Comparison of ENCODE assay signal across 8 cellular contexts in the genomic region with DNA sequence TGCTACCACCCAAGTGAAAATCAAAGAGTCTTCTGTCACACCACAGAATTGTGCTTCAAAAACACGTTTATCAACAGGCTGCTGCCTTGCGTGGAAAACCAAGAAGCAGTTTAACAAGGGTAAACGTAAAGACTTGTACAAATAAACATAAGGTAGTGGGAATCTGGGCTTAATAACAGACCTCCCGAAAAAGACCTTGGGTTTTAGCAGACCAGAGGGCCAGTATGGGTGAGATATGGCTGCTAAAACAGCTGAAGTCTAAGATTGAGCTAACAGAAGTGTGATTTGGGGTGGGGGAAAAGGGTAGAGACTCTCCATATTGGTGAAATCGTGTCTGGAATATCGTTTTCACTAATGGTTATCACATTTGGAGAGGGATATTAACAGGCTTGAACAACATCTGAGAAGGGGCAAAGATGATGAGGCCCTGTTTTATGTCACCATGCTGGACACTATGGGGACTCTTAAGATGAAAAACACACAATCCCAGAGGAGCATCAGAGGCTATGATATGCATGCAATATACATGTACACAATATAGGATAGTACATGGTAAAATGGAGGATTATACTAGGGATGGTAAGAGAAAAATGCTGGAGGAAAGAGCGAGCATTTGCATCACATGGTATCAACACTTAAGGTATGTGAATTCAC. TPM values are rescaled to one million over a fixed set of nuclear protein-coding genes. Genes with fewer than 3 reads are reported as not detected.
DNase-seq lines count a peak whose midpoint lies in the region; ATAC-seq and TF ChIP-seq lines count a peak whose summit lies in the region.

No MANE protein-coding gene starts in this region.

- no peaks in the 10 kb centered on the region for H3K27me3 Mint-ChIP-seq in CD4-positive, alpha-beta memory T cell
- no peaks in the 10 kb centered on the region for H3K27me3 Mint-ChIP-seq in osteocyte (ENCODE audit: unreplicated experiment)

- peaks cover 43 to 69% (median 55%) of the 10 kb centered on the region in 4 donors for H3K4me1 Mint-ChIP-seq in CD4-positive, alpha-beta memory T cell
- H3K4me1 Mint-ChIP-seq in osteocyte (ENCODE audit: unreplicated experiment) = peaks cover 38% of the 10 kb centered on the region

- peaks cover 12 to 26% of the 10 kb centered on the region in 2 donors for H3K36me3 Mint-ChIP-seq in CD4-positive, alpha-beta memory T cell
- H3K36me3 Mint-ChIP-seq in osteocyte (ENCODE audit: unreplicated experiment) = peaks cover 19% of the 10 kb centered on the region

- CTCF ChIA-PET in CD4-positive, alpha-beta memory T cell (lab: Charles Lee; ENCODE audit: partially characterized antibody) = interaction anchor here (1.8 to 1.9 kb wide), 2 partner anchors 32 to 54 kb away, joined by 4 to 7 read pairs; no protein-coding TSS in a partner anchor
- CTCF ChIA-PET in OCI-LY7 (lab: Charles Lee; ENCODE audit: unreplicated experiment) (no interaction called here), GM10248 (lab: Yijun Ruan, JAX) (interaction anchor here (1.2 to 5.7 kb wide), 6 partner anchors 9 to 42 kb away, joined by 3 to 35 read pairs (median 4); a partner anchor contains a TSS)

- H4K20me1 ChIP-seq in OCI-LY7 (ENCODE audit: insufficient read depth, low read length) = no peaks in the 10 kb centered on the region

- H3K4me3 Mint-ChIP-seq in CD4-positive, alpha-beta memory T cell = peak overlapping the region; percentile 75 to 97 (median 86)
- peak overlapping the region; percentile 83 for H3K4me3 Mint-ChIP-seq in osteocyte (ENCODE audit: unreplicated experiment)

- peaks cover 54% of the 10 kb centered on the region for H3K4me1 ChIP-seq in CD4-positive, alpha-beta memory T cell (ENCODE audit: insufficient read depth, low read length)
- H3K4me1 ChIP-seq in OCI-LY7 (ENCODE audit: insufficient read depth, low read length, poor library complexity, severe bottlenecking) = peaks cover 32% of the 10 kb centered on the region

- POLR2A ChIA-PET in CD4-positive, alpha-beta memory T cell (lab: Charles Lee; ENCODE audit: partially characterized antibody) = interaction anchor here (1.1 to 3.3 kb wide), 12 partner anchors 12 to 174 kb away, joined by 3 to 84 read pairs (median 11); a partner anchor contains a TSS
- POLR2A ChIA-PET in OCI-LY7 (lab: Charles Lee) = interaction anchor here (0.6 to 1.4 kb wide), 5 partner anchors 8 to 103 kb away, joined by 3 to 8 read pairs (median 4); a partner anchor contains a TSS
- POLR2A ChIA-PET in GM10248 (lab: Yijun Ruan, JAX) = interaction anchor here (1.0 kb wide), 1 partner anchor 8 kb away, joined by 3 read pairs; no protein-coding TSS in a partner anchor

- no peaks in the 10 kb centered on the region for H3K9me2 ChIP-seq in OCI-LY7 (ENCODE audit: insufficient read depth, low read length)

- intact Hi-C loops in CD4-positive, alpha-beta memory T cell (cut with micrococcal nuclease) = loop anchor here (1.0 to 2.0 kb wide), 3 partner anchors 24 to 39 kb away; a partner anchor contains a TSS
- intact Hi-C loops in OCI-LY7 (cut with micrococcal nuclease; ENCODE audit: unreplicated experiment) = loop anchor here (2.0 to 10.0 kb wide), 3 partner anchors 25 to 281 kb away; a partner anchor contains a TSS

- H3K27ac ChIP-seq in CD4-positive, alpha-beta memory T cell (ENCODE audit: low read depth, low read length) = peak overlapping the region; percentile 86
- no peak overlapping the region for H3K27ac ChIP-seq in OCI-LY7 (ENCODE audit: low read depth, low read length, poor library complexity, severe bottlenecking)

- H3K79me2 ChIP-seq in OCI-LY7 (ENCODE audit: insufficient read depth, low read depth, low read length) = no peaks in the 10 kb centered on the region

- peaks cover 3% of the 10 kb centered on the region for H3K36me3 ChIP-seq in CD4-positive, alpha-beta memory T cell (ENCODE audit: insufficient read depth, low read length)
- peaks cover 16% of the 10 kb centered on the region for H3K36me3 ChIP-seq in OCI-LY7 (ENCODE audit: insufficient read depth, low read length)

- peak overlapping the region; percentile 85 for H2AFZ ChIP-seq in OCI-LY7 (ENCODE audit: low read length)

- TF ChIP-seq CTCF in OCI-LY7 (conservative IDR thresholded peaks at IDR 0.05; ENCODE audit: low read length) = no peak
- no peak for TF ChIP-seq CTCF in epithelial cell of esophagus (IDR thresholded peaks at IDR 0.05; ENCODE audit: insufficient read depth, low read depth, low read length, missing control alignments)
- TF ChIP-seq CTCF in osteocyte (IDR thresholded peaks at IDR 0.05) = no peak
- no peak for TF ChIP-seq CTCF in GM10248 (IDR thresholded peaks at IDR 0.05; ENCODE audit: control extremely low read depth, extremely low read depth, low read depth, missing control alignments)

- H3K27ac Mint-ChIP-seq in CD4-positive, alpha-beta memory T cell = peak overlapping the region; percentile 22 to 89 (median 87)
- peak overlapping the region; percentile 91 for H3K27ac Mint-ChIP-seq in osteocyte (ENCODE audit: unreplicated experiment)

- no TSS peak for BruUV-seq in OCI-LY7 (replicated peaks; lab: Mats Ljungman, UMichigan)

- DNase-seq in CD4-positive, alpha-beta memory T cell = no peak
- DNase-seq in OCI-LY7 (ENCODE audit: low spot score) (no peak), epithelial cell of esophagus (ENCODE audit: low read depth) (no peak), osteocyte (ENCODE audit: extremely low spot score, unreplicated experiment) (no peak), GM10248 (ENCODE audit: extremely low spot score) (no peak), GM19238 (ENCODE audit: insufficient read length, low spot score) (no peak)

- H3K9me3 ChIP-seq in CD4-positive, alpha-beta memory T cell (ENCODE audit: control insufficient read depth in 1 of 2, low read length in 2 of 2) = no peaks in the 10 kb centered on the region
- H3K9me3 ChIP-seq in OCI-LY7 (ENCODE audit: low read length) = no peaks in the 10 kb centered on the region

- peak overlapping the region; percentile 98 for H3K4me2 ChIP-seq in OCI-LY7 (ENCODE audit: low read length)

- ATAC-seq in GM18870 (IDR thresholded peaks at IDR 0.05; ENCODE audit: unreplicated experiment) = no peak
- ATAC-seq in HG03108 (IDR thresholded peaks at IDR 0.05; ENCODE audit: unreplicated experiment) = no peak

- no peaks in the 10 kb centered on the region for H3K9me3 Mint-ChIP-seq in CD4-positive, alpha-beta memory T cell
- H3K9me3 Mint-ChIP-seq in osteocyte (ENCODE audit: unreplicated experiment) = no peaks in the 10 kb centered on the region

- H3K4me3 ChIP-seq in CD4-positive, alpha-beta memory T cell (ENCODE audit: low read length in 2 of 2) = peak overlapping the region; percentile 70 to 82
- H3K4me3 ChIP-seq in OCI-LY7 (ENCODE audit: low read depth, low read length, poor library complexity, severe bottlenecking) (peak overlapping the region; percentile 82), epithelial cell of esophagus (ENCODE audit: low read length) (peak overlapping the region; percentile 92)

- H3K27me3 ChIP-seq in CD4-positive, alpha-beta memory T cell (ENCODE audit: insufficient read depth, low read length) = no peaks in the 10 kb centered on the region

RNA-seq across cellular contexts. Expression of a gene that starts 1.4 kb away (rescaled TPM):
- 10 to 100 TPM; 90.6 to 96.1 TPM for total RNA-seq in CD4-positive, alpha-beta memory T cell
- 10 to 100 TPM; 21.8 to 43.6 TPM for polyA plus RNA-seq in CD4-positive, alpha-beta memory T cell
- 24.4 and 28.2 TPM in 2 replicates for total RNA-seq in OCI-LY7 (2014; rRNA removed; shearing (Covaris generic))
- total RNA-seq in OCI-LY7 (2022) = 30.4 and 32.4 TPM in 2 replicates
- total RNA-seq in osteocyte = 85.1 and 87.4 TPM in 2 replicates

RNA-seq across cellular contexts. Expression of a gene that starts 31.1 kb away (rescaled TPM):
- 1 to 10 TPM; 6.1 to 6.7 TPM for total RNA-seq in CD4-positive, alpha-beta memory T cell
- 10 to 100 TPM; 18.2 to 26.4 TPM for polyA plus RNA-seq in CD4-positive, alpha-beta memory T cell
- 23.1 and 34.9 TPM in 2 replicates for total RNA-seq in OCI-LY7 (2014; rRNA removed; shearing (Covaris generic))
- total RNA-seq in OCI-LY7 (2022) (43.3 and 46.2 TPM in 2 replicates), osteocyte (285 and 296 TPM in 2 replicates)

RNA-seq across cellular contexts. Expression of a gene that starts 39.3 kb away (rescaled TPM):
- total RNA-seq in CD4-positive, alpha-beta memory T cell = under 1 TPM in 1 of 2 experiments, not detected in 1; 0.76 TPM
- polyA plus RNA-seq in CD4-positive, alpha-beta memory T cell = under 1 TPM in 1 of 2 donors, not detected in 1; 0.13 TPM
- 1.4 and 1.5 TPM in 2 replicates for total RNA-seq in OCI-LY7 (2014; rRNA removed; shearing (Covaris generic))
- 3.7 and 4.2 TPM in 2 replicates for total RNA-seq in OCI-LY7 (2022)
- 0.67 and 1.1 TPM in 2 replicates for total RNA-seq in osteocyte

RNA-seq across cellular contexts. Expression of a gene that starts 56.2 kb away (rescaled TPM):
- total RNA-seq in CD4-positive, alpha-beta memory T cell = 100 to 1,000 TPM; 149 to 157 TPM
- polyA plus RNA-seq in CD4-positive, alpha-beta memory T cell = 100 to 1,000 TPM; 241 to 296 TPM
- total RNA-seq in OCI-LY7 (2014; rRNA removed; shearing (Covaris generic)) = 234 and 274 TPM in 2 replicates
- 234 and 246 TPM in 2 replicates for total RNA-seq in OCI-LY7 (2022)
- 129 and 130 TPM in 2 replicates for total RNA-seq in osteocyte

RNA-seq across cellular contexts. Expression of a gene that starts 56.9 kb away (rescaled TPM):
- 10 to 100 TPM; 24.3 to 27.2 TPM for total RNA-seq in CD4-positive, alpha-beta memory T cell
- polyA plus RNA-seq in CD4-positive, alpha-beta memory T cell = 10 to 100 TPM; 10.9 to 13.8 TPM
- 17.3 and 20.2 TPM in 2 replicates for total RNA-seq in OCI-LY7 (2014; rRNA removed; shearing (Covaris generic))
- total RNA-seq in OCI-LY7 (2022) = 22.8 and 25.8 TPM in 2 replicates
- total RNA-seq in osteocyte = 22.0 and 22.4 TPM in 2 replicates
